In the genomic region with DNA sequence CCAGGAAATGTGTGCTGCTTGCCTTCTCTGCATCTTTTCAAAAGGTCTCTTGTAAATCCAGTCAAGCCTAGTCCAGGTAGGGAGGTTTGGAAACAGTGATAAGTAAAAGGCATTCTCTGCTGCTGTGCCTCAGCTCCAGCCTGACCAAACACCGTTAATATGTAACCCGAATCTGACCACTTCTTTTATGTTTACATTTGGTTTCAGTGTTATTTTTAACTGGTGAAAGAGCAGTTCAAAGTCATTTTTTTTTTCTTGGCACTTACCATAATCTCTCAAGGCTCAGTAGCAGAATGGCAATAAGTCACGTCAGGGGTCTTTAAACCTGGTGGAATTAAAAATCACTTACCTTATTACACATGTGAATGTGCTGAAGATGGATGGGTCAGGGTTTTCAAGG, we compare ENCODE assay signal across 9 cellular contexts.
DNase-seq lines count a peak whose midpoint lies in the region; ATAC-seq and TF ChIP-seq lines count a peak whose summit lies in the region.
"Had no signal": no experiment of that assay in that cellular context is flagged by ENCODE, and none has a peak within 500 bp of the region (broad histone marks: within the 10 kb centered on the region; RNA-seq: fewer than 3 reads in every experiment).

No MANE protein-coding gene starts in this region.

- ATAC-seq in GM19467 (IDR thresholded peaks at IDR 0.05; ENCODE audit: unreplicated experiment) (peak; percentile 47), HG03469 (IDR thresholded peaks at IDR 0.05; ENCODE audit: unreplicated experiment) (peak; percentile 47), right cardiac atrium (no peak)
- ATAC-seq in stimulated activated effector memory CD8-positive, alpha-beta T cell treated with anti-CD3 and anti-CD28 coated beads, Interleukin-12 subunit alpha, Interleukin-12 subunit beta, amount 100 ng/mL, for 72 hours, result no peak

- CTCF ChIA-PET in Calu3 (lab: Charles Lee), result interaction anchor here (0.6 kb wide), 1 partner anchor 250 kb away, joined by 3 read pairs; no protein-coding TSS in a partner anchor

- no peaks in the 10 kb centered on the region for H3K27me3 ChIP-seq in colonic mucosa
- no peaks in the 10 kb centered on the region for H3K27me3 ChIP-seq in right cardiac atrium (ENCODE audit: control insufficient read depth, insufficient read depth)

- H3K4me3 ChIP-seq in colonic mucosa, result no peak overlapping the region
- H3K4me3 ChIP-seq in right cardiac atrium (ENCODE audit: low read length), result no peak overlapping the region
- H3K4me3 ChIP-seq: SK-N-MC had no signal

- TF ChIP-seq CTCF in Calu3 (IDR thresholded peaks at IDR 0.05; ENCODE audit: unreplicated experiment) (no peak), colonic mucosa (IDR thresholded peaks at IDR 0.05) (no peak)

- peaks cover 31% of the 10 kb centered on the region for H3K4me1 Mint-ChIP-seq in Calu3 (ENCODE audit: low read depth, unreplicated experiment)
- peaks cover 31% of the 10 kb centered on the region for H3K4me1 Mint-ChIP-seq in stimulated activated effector memory CD8-positive, alpha-beta T cell treated with anti-CD3 and anti-CD28 coated beads, Interleukin-12 subunit alpha, Interleukin-12 subunit beta, amount 100 ng/mL, for 72 hours

- H3K36me3 ChIP-seq in colonic mucosa, result no peaks in the 10 kb centered on the region

- no peaks in the 10 kb centered on the region for H3K9me3 Mint-ChIP-seq in Calu3 (ENCODE audit: low read depth, unreplicated experiment)
- no peaks in the 10 kb centered on the region for H3K9me3 Mint-ChIP-seq in stimulated activated effector memory CD8-positive, alpha-beta T cell treated with anti-CD3 and anti-CD28 coated beads, Interleukin-12 subunit alpha, Interleukin-12 subunit beta, amount 100 ng/mL, for 72 hours

- BruUV-seq in Calu3 (replicated peaks; lab: Mats Ljungman, UMichigan), result no TSS peak

- intact Hi-C loops in Calu3 (cut with micrococcal nuclease; ENCODE audit: unreplicated experiment) (no loop called here), colonic mucosa (cut with DNase I) (no loop called here), right cardiac atrium (cut with DNase I) (no loop called here)

- H3K27me3 Mint-ChIP-seq in Calu3 (ENCODE audit: unreplicated experiment), result no peaks in the 10 kb centered on the region

- H3K4me1 ChIP-seq in colonic mucosa (no peaks in the 10 kb centered on the region), right cardiac atrium (ENCODE audit: control insufficient read depth, insufficient read depth, low read length) (no peaks in the 10 kb centered on the region)

- H3K27ac ChIP-seq in colonic mucosa (no peak overlapping the region), right cardiac atrium (ENCODE audit: low read length) (no peak overlapping the region)
- H3K27ac ChIP-seq: SK-N-MC had no signal

- H3K36me3 Mint-ChIP-seq in Calu3 (ENCODE audit: insufficient read depth, unreplicated experiment), result no peaks in the 10 kb centered on the region
- H3K36me3 Mint-ChIP-seq in stimulated activated effector memory CD8-positive, alpha-beta T cell treated with anti-CD3 and anti-CD28 coated beads, Interleukin-12 subunit alpha, Interleukin-12 subunit beta, amount 100 ng/mL, for 72 hours, result no peaks in the 10 kb centered on the region

- H3K4me3 Mint-ChIP-seq in Calu3 (ENCODE audit: low read depth, unreplicated experiment), result no peak overlapping the region
- no peak overlapping the region for H3K4me3 Mint-ChIP-seq in stimulated activated effector memory CD8-positive, alpha-beta T cell treated with anti-CD3 and anti-CD28 coated beads, Interleukin-12 subunit alpha, Interleukin-12 subunit beta, amount 100 ng/mL, for 72 hours

- DNase-seq in Calu3 (peak; percentile 33), glomerular visceral epithelial cell (ENCODE audit: extremely low spot score) (peak; percentile 85), colonic mucosa (no peak), right cardiac atrium (no peak), SHP77 (lab: John Stamatoyannopoulos, UW) (no peak)
- no peak for DNase-seq in stimulated activated effector memory CD8-positive, alpha-beta T cell treated with anti-CD3 and anti-CD28 coated beads, Interleukin-12 subunit alpha, Interleukin-12 subunit beta, amount 100 ng/mL, for 72 hours (ENCODE audit: low spot score in 2 of 2)

- WGBS in right cardiac atrium, result 27% methylated on average over 3 of the region's 3 CpGs

- no peak overlapping the region for H3K27ac Mint-ChIP-seq in Calu3 (ENCODE audit: unreplicated experiment)
- no peak overlapping the region for H3K27ac Mint-ChIP-seq in stimulated activated effector memory CD8-positive, alpha-beta T cell treated with anti-CD3 and anti-CD28 coated beads, Interleukin-12 subunit alpha, Interleukin-12 subunit beta, amount 100 ng/mL, for 72 hours

- no peaks in the 10 kb centered on the region for H3K9me3 ChIP-seq in colonic mucosa
- H3K9me3 ChIP-seq in right cardiac atrium (ENCODE audit: control insufficient read depth, low read length), result no peaks in the 10 kb centered on the region

- H3K9ac ChIP-seq in colonic mucosa (ENCODE audit: low read depth in 2 of 2, low read length in 2 of 2), result no peak overlapping the region

Comparison
In these comparisons a context has a peak if more than half of its experiments do, and no peak if none do; other contexts are left out.
1. DNase-seq: peak in Calu3 (single experiment) and glomerular visceral epithelial cell (single experiment); none in stimulated activated effector memory CD8-positive, alpha-beta T cell treated with anti-CD3 and anti-CD28 coated beads, Interleukin-12 subunit alpha, Interleukin-12 subunit beta, amount 100 ng/mL, for 72 hours (0 of 2), colonic mucosa (single experiment), right cardiac atrium (0 of 3) and SHP77 (0 of 2).
2. ATAC-seq: peak in GM19467 (single experiment) and HG03469 (single experiment); none in stimulated activated effector memory CD8-positive, alpha-beta T cell treated with anti-CD3 and anti-CD28 coated beads, Interleukin-12 subunit alpha, Interleukin-12 subunit beta, amount 100 ng/mL, for 72 hours (single experiment) and right cardiac atrium (0 of 2).